Comparison of ENCODE assay signal across 11 cellular contexts in the genomic region with DNA sequence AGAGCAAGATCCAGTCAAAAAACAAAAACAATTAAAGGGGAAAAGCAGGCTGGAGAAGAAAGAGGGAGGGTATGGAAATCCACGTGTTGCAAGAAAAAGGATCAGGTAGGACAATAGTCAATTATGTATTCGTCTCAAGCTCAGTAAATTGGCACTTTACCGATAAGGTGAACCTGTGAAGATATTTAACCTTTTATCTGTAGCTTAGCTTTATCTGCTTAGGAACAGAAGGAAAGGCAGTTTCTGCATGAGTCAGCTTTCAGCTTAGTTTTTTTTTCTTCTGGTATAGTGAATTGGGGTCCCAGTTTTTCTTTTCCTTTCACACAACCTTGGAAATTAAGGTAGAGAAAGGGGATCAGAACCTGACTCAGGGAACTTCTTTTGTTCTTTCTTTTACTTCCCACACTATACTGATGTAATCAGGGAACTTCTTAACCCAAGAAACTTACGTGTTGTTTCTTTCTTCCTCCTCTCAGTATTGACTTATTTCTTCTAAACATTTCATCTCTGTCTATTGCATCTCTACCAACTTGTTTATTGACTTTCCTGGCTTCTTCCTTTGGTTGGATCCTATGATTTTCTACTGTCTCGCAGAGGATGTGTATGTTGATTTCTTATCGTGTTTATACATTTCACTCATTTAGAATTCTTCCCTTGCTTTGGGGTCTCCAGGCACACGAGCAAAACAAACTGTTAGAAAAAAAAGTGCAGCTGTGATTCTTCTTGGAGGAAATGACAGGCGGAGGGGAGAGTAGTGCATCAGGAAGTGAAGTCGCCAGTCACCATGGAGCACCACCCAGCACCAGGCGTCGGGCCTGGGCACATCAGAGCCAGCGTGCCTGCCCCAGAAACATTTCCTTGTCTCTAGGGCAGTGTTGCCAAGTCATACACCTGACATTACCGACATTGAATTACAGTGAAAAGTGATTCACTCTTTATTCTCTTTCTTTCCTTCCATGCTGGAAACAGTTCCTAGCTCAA.
DNase-seq lines count a peak whose midpoint lies in the region; ATAC-seq, FAIRE-seq and TF ChIP-seq lines count a peak whose summit lies in the region.
"Had no signal": no experiment of that assay in that cellular context is flagged by ENCODE, and none has a peak within 500 bp of the region (broad histone marks: within the 10 kb centered on the region; RNA-seq: fewer than 3 reads in every experiment).

No MANE protein-coding gene starts in this region.

- no peaks in the 10 kb centered on the region for H4K20me1 ChIP-seq in BLaER1

- peaks cover 16 to 23% (median 19%) of the 10 kb centered on the region in 3 donors for H3K4me1 Mint-ChIP-seq in IgD-negative memory B cell

- peaks cover 7% of the 10 kb centered on the region for H3K36me3 Mint-ChIP-seq in IgD-negative memory B cell

- H3K27me3 Mint-ChIP-seq in IgD-negative memory B cell, result no peaks in the 10 kb centered on the region

- H3K4me3 Mint-ChIP-seq in IgD-negative memory B cell, result peak overlapping the region in 3 of 4 donors; percentile 1 to 84 (median 30)

- H3K4me2 ChIP-seq in BLaER1, result peak overlapping the region; percentile 38

- intact Hi-C loops in colonic mucosa (cut with DNase I), result no loop called here
- intact Hi-C loops in mucosa of descending colon (cut with DNase I, micrococcal nuclease), result no loop called here

- H3K36me3 ChIP-seq in BLaER1 (no peaks in the 10 kb centered on the region), colonic mucosa (no peaks in the 10 kb centered on the region), mucosa of descending colon (ENCODE audit: low read depth) (no peaks in the 10 kb centered on the region)

- peaks cover 8% of the 10 kb centered on the region; the same call in 1 of the 2 replicates for H3K4me1 ChIP-seq in BLaER1
- H3K4me1 ChIP-seq in colonic mucosa, result no peaks in the 10 kb centered on the region
- peaks cover 6% of the 10 kb centered on the region for H3K4me1 ChIP-seq in mucosa of descending colon (ENCODE audit: low read depth)

- ATAC-seq in mucosa of descending colon, result peak; percentile 99
- ATAC-seq in HG02678 (IDR thresholded peaks at IDR 0.05; ENCODE audit: unreplicated experiment), result no peak
- no peak for ATAC-seq in HG03469 (IDR thresholded peaks at IDR 0.05; ENCODE audit: unreplicated experiment)
- ATAC-seq in HG02970 (IDR thresholded peaks at IDR 0.05; ENCODE audit: low FRiP score, unreplicated experiment), result no peak

- DNase-seq in colonic mucosa (peak; percentile 58), mucosa of descending colon (peak; percentile 75 to 80 (median 75)), frontal cortex (ENCODE audit: low spot score in 2 of 2) (no peak)
- DNase-seq: activated CD8-positive, alpha-beta memory T cell treated with anti-CD3 and anti-CD28 coated beads for 24 hours; NCI-H446 had no signal

- H3K27me3 ChIP-seq in BLaER1, result no peaks in the 10 kb centered on the region
- H3K27me3 ChIP-seq in colonic mucosa, result no peaks in the 10 kb centered on the region

- H3K9ac ChIP-seq in BLaER1, result no peak overlapping the region
- no peak overlapping the region for H3K9ac ChIP-seq in colonic mucosa (ENCODE audit: low read depth in 2 of 2, low read length in 2 of 2)

- TF ChIP-seq CTCF in colonic mucosa (IDR thresholded peaks at IDR 0.05), result no peak
- no peak for TF ChIP-seq CTCF in mucosa of descending colon (IDR thresholded peaks at IDR 0.05)

- H3K4me3 ChIP-seq in BLaER1 (no peak overlapping the region), colonic mucosa (no peak overlapping the region), mucosa of descending colon (no peak overlapping the region)
- H3K4me3 ChIP-seq: SK-N-MC had no signal

- H3K27ac ChIP-seq in BLaER1 (peak overlapping the region; percentile 36), colonic mucosa (no peak overlapping the region)
- H3K27ac ChIP-seq: SK-N-MC had no signal

- H3K27ac Mint-ChIP-seq in IgD-negative memory B cell, result peak overlapping the region; percentile 23 to 25 (median 25)

- no peaks in the 10 kb centered on the region for H3K9me3 Mint-ChIP-seq in IgD-negative memory B cell

- H3K9me3 ChIP-seq in BLaER1, result no peaks in the 10 kb centered on the region
- no peaks in the 10 kb centered on the region for H3K9me3 ChIP-seq in colonic mucosa
- no peaks in the 10 kb centered on the region for H3K9me3 ChIP-seq in mucosa of descending colon

- FAIRE-seq in frontal cortex (lab: Jason Lieb, UNC), result no peak

Comparison
In these comparisons a context has a peak if more than half of its experiments do, and no peak if none do; other contexts are left out.
1. DNase-seq: peak in colonic mucosa (single experiment) and mucosa of descending colon (3 of 3); none in frontal cortex (0 of 2).